8 cellular contexts compared by ENCODE assay signal in genomic region chr17:64025732-64026294, GRCh38. TPM values are rescaled to one million over a fixed set of nuclear protein-coding genes. Genes with fewer than 3 reads are reported as not detected.
DNase-seq lines count a peak whose midpoint lies in the region; ATAC-seq and TF ChIP-seq lines count a peak whose summit lies in the region.

No MANE protein-coding gene starts in this region.

- peak; percentile 83 for DNase-seq in CMK (ENCODE audit: low read depth)
- DNase-seq in MG63: peak; percentile 76
- peak; percentile 20 for DNase-seq in SHP77 treated with DMSO at 0.1 percent for 48 hours (lab: John Stamatoyannopoulos, UW)
- peak; percentile 82 for DNase-seq in activated T-helper 9 cell treated with anti-CD3 and anti-CD28 coated beads, Interleukin-2, amount 50 U/mL, for 16 hours (ENCODE audit: low read depth)
- peak; percentile 20 for DNase-seq in globus pallidus (ENCODE audit: low spot score)
- DNase-seq in pons (ENCODE audit: low spot score): peak; percentile 38
- peak in 1 of 2 donors; percentile 61 for DNase-seq in tibial nerve (ENCODE audit: low spot score in 2 of 2)

- no peak for TF ChIP-seq POLR2A in tibial nerve (IDR thresholded peaks at IDR 0.05)

- H3K36me3 ChIP-seq in MG63 (no peaks in the 10 kb centered on the region), tibial nerve (no peaks in the 10 kb centered on the region)

- no peak for TF ChIP-seq EP300 in tibial nerve (IDR thresholded peaks at IDR 0.05)

- peaks cover 0 to 9% (median 4%) of the 10 kb centered on the region in 4 donors for H3K4me1 ChIP-seq in tibial nerve

- H3K4me3 ChIP-seq in MG63 (no peak overlapping the region), tibial nerve (no peak overlapping the region)

- WGBS in tibial nerve, 2 donors: 4% methylated on average over 19 to 20 of the region's 21 CpGs

- peak; percentile 77 to 91 (median 88) for TF ChIP-seq CTCF in tibial nerve (IDR thresholded peaks at IDR 0.05)

- ATAC-seq in GM21576 (IDR thresholded peaks at IDR 0.05; ENCODE audit: unreplicated experiment): peak; percentile 57

- H3K27me3 ChIP-seq in MG63: 0 out of 2 replicates have a peak, but pooled peaks cover 3% of the 10 kb centered on the region
- H3K27me3 ChIP-seq in tibial nerve: no peaks in the 10 kb centered on the region

- H3K9me3 ChIP-seq in MG63 (no peaks in the 10 kb centered on the region), tibial nerve (no peaks in the 10 kb centered on the region)

- H3K27ac ChIP-seq in tibial nerve: no peak overlapping the region

RNA-seq across cellular contexts. Expression of gene ICAM2, which starts 5.4 kb away (rescaled TPM):
- not detected in 2 replicates for total RNA-seq in MG63 (2014; rRNA removed; shearing (Covaris generic); ENCODE audit: low replicate concordance)
- total RNA-seq in tibial nerve: 10 to 100 TPM; 18.0 to 95.1 (median 36.3) TPM

RNA-seq across cellular contexts. Expression of gene PRR29, which starts 27.7 kb away (rescaled TPM):
- total RNA-seq in MG63 (2014; rRNA removed; shearing (Covaris generic); ENCODE audit: low replicate concordance): not detected in 2 replicates
- 1 to 10 TPM in 1 of 4 donors, under 1 TPM in 2, not detected in 1; 0.20 to 1.3 (median 0.63) TPM for total RNA-seq in tibial nerve

RNA-seq across cellular contexts. Expression of gene SCN4A, which starts 53.1 kb away (rescaled TPM):
- total RNA-seq in MG63 (2014; rRNA removed; shearing (Covaris generic); ENCODE audit: low replicate concordance): not detected in 2 replicates
- 1 to 10 TPM in 2 of 4 donors, under 1 TPM in 2; 0.21 to 2.4 (median 1.1) TPM for total RNA-seq in tibial nerve

Comparison
In these comparisons a context has a peak if more than half of its experiments do, and no peak if none do; other contexts are left out.
1. RNA of gene ICAM2, which starts 5.4 kb away (total RNA-seq): 18.0 to 95.1 TPM in tibial nerve; not detected in MG63; every median in the first group is over 10 times any median in the second.